Comparison of ENCODE assay signal across 9 cellular contexts in the genomic region with DNA sequence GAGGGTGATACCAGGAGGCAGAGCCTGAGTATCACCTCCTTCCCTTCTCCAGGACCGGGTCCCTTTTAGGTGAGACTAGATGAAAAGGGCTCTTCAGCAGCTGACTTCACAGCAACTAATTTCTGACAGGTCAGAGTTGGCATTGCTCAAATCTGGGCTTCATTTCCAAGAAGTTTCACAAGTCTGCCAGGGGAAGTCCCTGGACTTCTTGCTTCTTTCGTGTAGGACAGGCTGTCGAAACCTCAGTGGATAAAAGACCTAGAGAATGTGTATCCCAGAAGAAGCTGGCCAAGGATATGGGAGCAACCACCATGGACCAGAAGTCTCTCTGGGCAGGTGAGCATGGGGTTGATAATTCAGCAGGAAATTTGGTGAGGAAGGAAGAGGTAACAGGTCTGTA. TPM values are rescaled to one million over a fixed set of nuclear protein-coding genes. Genes with fewer than 3 reads are reported as not detected.
DNase-seq lines count a peak whose midpoint lies in the region; ATAC-seq and TF ChIP-seq lines count a peak whose summit lies in the region.
"Had no signal": no experiment of that assay in that cellular context is flagged by ENCODE, and none has a peak within 500 bp of the region (broad histone marks: within the 10 kb centered on the region; RNA-seq: fewer than 3 reads in every experiment).

A gene with protein sequence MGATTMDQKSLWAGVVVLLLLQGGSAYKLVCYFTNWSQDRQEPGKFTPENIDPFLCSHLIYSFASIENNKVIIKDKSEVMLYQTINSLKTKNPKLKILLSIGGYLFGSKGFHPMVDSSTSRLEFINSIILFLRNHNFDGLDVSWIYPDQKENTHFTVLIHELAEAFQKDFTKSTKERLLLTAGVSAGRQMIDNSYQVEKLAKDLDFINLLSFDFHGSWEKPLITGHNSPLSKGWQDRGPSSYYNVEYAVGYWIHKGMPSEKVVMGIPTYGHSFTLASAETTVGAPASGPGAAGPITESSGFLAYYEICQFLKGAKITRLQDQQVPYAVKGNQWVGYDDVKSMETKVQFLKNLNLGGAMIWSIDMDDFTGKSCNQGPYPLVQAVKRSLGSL (plus strand): TSS at position 280 of the 400 bp plus-strand sequence. CDS start 17 bp downstream, at position 297.

- no peaks in the 10 kb centered on the region for H3K4me1 ChIP-seq in A673 (ENCODE audit: insufficient read depth, low read length, poor library complexity, severe bottlenecking)
- H3K4me1 ChIP-seq: SJSA1 had no signal

- no peaks in the 10 kb centered on the region for H3K36me3 Mint-ChIP-seq in activated naive CD4-positive, alpha-beta T cell treated with anti-CD3 and anti-CD28 coated beads, Interleukin-2, amount 50 U/mL, for 72 hours

- intact Hi-C loops in sciatic nerve (cut with DNase I) = no loop called here
- intact Hi-C loops in A673 (cut with micrococcal nuclease; ENCODE audit: unreplicated experiment) = no loop called here

- POLR2A ChIA-PET in A673 (lab: Charles Lee; ENCODE audit: low non-redundant PET) = no interaction called here

- no peak for TF ChIP-seq CTCF in GM12865 (IDR thresholded peaks at IDR 0.05; ENCODE audit: insufficient read depth, low read depth, low read length, missing control alignments)
- TF ChIP-seq CTCF in foreskin fibroblast (IDR thresholded peaks at IDR 0.05; ENCODE audit: low read depth, low read length) = no peak
- no peak for TF ChIP-seq CTCF in A673 (conservative IDR thresholded peaks at IDR 0.05; ENCODE audit: low read depth, low read length)

- H3K9me3 ChIP-seq in A673 (ENCODE audit: low read depth, low read length, poor library complexity, severe bottlenecking) = no peaks in the 10 kb centered on the region
- H3K9me3 ChIP-seq: SJSA1 had no signal

- H3K36me3 ChIP-seq in A673 (ENCODE audit: insufficient read depth, low read length, poor library complexity, severe bottlenecking) = no peaks in the 10 kb centered on the region
- H3K36me3 ChIP-seq: SJSA1 had no signal

- H3K4me3 ChIP-seq in GM12865 (ENCODE audit: low read depth, low read length) (peak within 1 kb of the TSS; percentile 30), foreskin fibroblast (ENCODE audit: low read depth in 1 of 2, low read length in 2 of 2) (no peak within 1 kb of the TSS), A673 (ENCODE audit: low read depth, low read length, poor library complexity, severe bottlenecking) (no peak within 1 kb of the TSS)
- H3K4me3 ChIP-seq: SJSA1 had no signal

- H3K9me3 Mint-ChIP-seq in activated naive CD4-positive, alpha-beta T cell treated with anti-CD3 and anti-CD28 coated beads, Interleukin-2, amount 50 U/mL, for 72 hours = no peaks in the 10 kb centered on the region

- ATAC-seq in activated naive CD4-positive, alpha-beta T cell treated with anti-CD3 and anti-CD28 coated beads, Interleukin-2, amount 50 U/mL, for 72 hours = peak in 1 of 2 donors; percentile 27
- peak; percentile 44 for ATAC-seq in sciatic nerve
- no peak for ATAC-seq in HG02973 (IDR thresholded peaks at IDR 0.05; ENCODE audit: unreplicated experiment)

- CTCF ChIA-PET in A673 (lab: Charles Lee) = no interaction called here

- no TSS peak for BruUV-seq in A673 (replicated peaks; lab: Mats Ljungman, UMichigan)

- DNase-seq in GM12865 (ENCODE audit: low read depth) (peak; percentile 18), foreskin fibroblast (peak; percentile 41 to 67), sciatic nerve (ENCODE audit: low spot score) (no peak), HK-2 (ENCODE audit: unreplicated experiment) (no peak), A673 (ENCODE audit: low spot score) (no peak), islet precursor cell (no peak)
- DNase-seq in activated naive CD4-positive, alpha-beta T cell treated with anti-CD3 and anti-CD28 coated beads, Interleukin-2, amount 50 U/mL, for 72 hours (ENCODE audit: low spot score in 2 of 2) = no peak

- H3K27ac ChIP-seq in A673 (ENCODE audit: low read depth, low read length, poor library complexity, severe bottlenecking) = no peak within 1 kb of the TSS
- H3K27ac ChIP-seq: SJSA1 had no signal

- H3K27me3 ChIP-seq in A673 (replicated peaks; ENCODE audit: insufficient read depth, low read depth, low read length, poor library complexity) = peaks cover 50% of the 10 kb centered on the region
- H3K27me3 ChIP-seq: SJSA1 had no signal

- H3K27ac Mint-ChIP-seq in activated naive CD4-positive, alpha-beta T cell treated with anti-CD3 and anti-CD28 coated beads, Interleukin-2, amount 50 U/mL, for 72 hours = peak within 1 kb of the TSS; percentile 56 to 63

RNA-seq across cellular contexts. Expression of the gene that starts here (rescaled TPM):
- 10 to 100 TPM; 13.8 to 25.0 TPM for total RNA-seq in activated naive CD4-positive, alpha-beta T cell treated with anti-CD3 and anti-CD28 coated beads, Interleukin-2, amount 50 U/mL, for 72 hours
- total RNA-seq in sciatic nerve (3.3 TPM), A673 (2021) (not detected in 2 replicates)
- total RNA-seq: SJSA1 had no signal

Comparison
In these comparisons a context has a peak if more than half of its experiments do, and no peak if none do; other contexts are left out.
1. DNase-seq: peak in GM12865 (single experiment) and foreskin fibroblast (2 of 2); none in activated naive CD4-positive, alpha-beta T cell treated with anti-CD3 and anti-CD28 coated beads, Interleukin-2, amount 50 U/mL, for 72 hours (0 of 2), sciatic nerve (single experiment), HK-2 (single experiment), A673 (single experiment) and islet precursor cell (single experiment).